In genomic region chr14:102907303-102907844, GRCh38 we compare ENCODE assay signal across 17 cellular contexts. TPM values are rescaled to one million over a fixed set of nuclear protein-coding genes. Genes with fewer than 3 reads are reported as not detected.
"Had no signal": no experiment of that assay in that cellular context is flagged by ENCODE, and none has a peak within 500 bp of the region (broad histone marks: within the 10 kb centered on the region; RNA-seq: fewer than 3 reads in every experiment).

No MANE protein-coding gene starts in this region.

- ATAC-seq: heart left ventricle, SK-N-SH treated with all-trans-retinoic acid at 6 μM for 48 hours had no signal

- H3K9me3 Mint-ChIP-seq: neural crest cell had no signal

- H3K27me3 ChIP-seq: heart left ventricle, tibial artery had no signal

- H3K4me1 Mint-ChIP-seq: neural crest cell had no signal

- DNase-seq: activated CD4-positive, alpha-beta T cell treated with anti-CD3 and anti-CD28 coated beads, Interleukin-2, amount 50 U/mL, for 4 hours; activated naive CD4-positive, alpha-beta T cell treated with Interleukin-2 at 50 U/mL for 16 hours; activated T-cell treated with anti-CD3 and anti-CD28 coated beads, Interleukin-2, amount 50 U/mL, for 48 hours; caudate nucleus; effector CD4-positive, alpha-beta T cell; islet precursor cell; left ventricle myocardium inferior; mesendoderm; retina; stimulated activated CD4-positive, alpha-beta T cell treated with anti-CD3 and anti-CD28 coated beads, Interleukin-4, amount 100 ng/mL, for 4 hours; T-helper 2 cell; tibial artery had no signal

- H3K9me3 ChIP-seq: heart left ventricle, left ventricle myocardium inferior, tibial artery had no signal

- H3K4me1 ChIP-seq: heart left ventricle, left ventricle myocardium inferior, parathyroid adenoma, tibial artery had no signal

- H3K4me3 ChIP-seq: coronary artery, heart left ventricle, left ventricle myocardium inferior, tibial artery had no signal

- H3K4me3 Mint-ChIP-seq: neural crest cell had no signal

- H3K27ac ChIP-seq: coronary artery, heart left ventricle, left ventricle myocardium inferior, parathyroid adenoma, tibial artery had no signal

RNA-seq across cellular contexts. Expression of gene AMN, which starts 15.1 kb away (rescaled TPM):
- total RNA-seq: left ventricle myocardium inferior had no signal
